In the genomic region with DNA sequence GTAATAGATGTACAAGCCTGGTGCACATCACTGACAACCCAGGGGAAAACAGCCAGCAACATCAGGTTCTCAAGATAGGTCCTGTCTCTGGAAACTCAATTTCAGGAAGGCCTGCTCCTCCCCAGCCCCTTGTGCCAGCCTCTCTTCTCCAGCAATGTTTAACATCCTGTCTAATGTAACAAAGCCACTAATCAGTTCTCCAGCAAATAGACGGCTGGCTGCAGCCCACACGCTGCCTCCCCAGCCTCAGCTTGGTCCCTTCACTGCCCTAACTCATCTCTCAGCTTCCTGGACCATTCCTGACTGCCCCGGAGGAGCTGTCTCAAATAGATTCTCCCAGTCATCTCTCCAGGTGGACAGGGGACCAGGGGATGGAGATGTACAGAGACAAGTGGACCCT, we compare ENCODE assay signal across 11 cellular contexts. TPM values are rescaled to one million over a fixed set of nuclear protein-coding genes. Genes with fewer than 3 reads are reported as not detected.
DNase-seq lines count a peak whose midpoint lies in the region; TF ChIP-seq lines count a peak whose summit lies in the region.
"Had no signal": no experiment of that assay in that cellular context is flagged by ENCODE, and none has a peak within 500 bp of the region (broad histone marks: within the 10 kb centered on the region; RNA-seq: fewer than 3 reads in every experiment).

No MANE protein-coding gene starts in this region.

- peaks cover 28% of the 10 kb centered on the region for H3K79me2 ChIP-seq in trophoblast cell (ENCODE audit: control insufficient read depth, insufficient read depth, low read length, poor library complexity)

- peak overlapping the region; percentile 97 for H2BK5ac ChIP-seq in trophoblast cell (ENCODE audit: low read depth, low read length, poor library complexity)

- H4K91ac ChIP-seq in trophoblast cell (ENCODE audit: low read depth, low read length), result peak overlapping the region; percentile 98

- H2BK12ac ChIP-seq in trophoblast cell (ENCODE audit: low read length), result peak overlapping the region; percentile 62

- intact Hi-C loops in cardiac septum (cut with DNase I), result loop anchor here (5.0 kb wide), 1 partner anchor 92 kb away; a partner anchor contains a TSS
- intact Hi-C loops in esophagus muscularis mucosa (cut with DNase I), result no loop called here

- 12% methylated on average over 3 of the region's 3 CpGs for WGBS in esophagus muscularis mucosa
- WGBS in trophoblast cell (ENCODE audit: extremely low coverage, insufficient coverage, insufficient read length), result no CpG with 5 or more reads among the region's 3 CpGs

- H3K4me3 Mint-ChIP-seq in activated naive CD4-positive, alpha-beta T cell treated with anti-CD3 and anti-CD28 coated beads, Interleukin-2, amount 10 ng/mL, durations not matched to agents 7 days and 5 days, result no peak overlapping the region

- H2BK120ac ChIP-seq in trophoblast cell (ENCODE audit: insufficient read depth, low read length, poor library complexity), result peak overlapping the region; percentile 81

- H4K8ac ChIP-seq in trophoblast cell (ENCODE audit: low read depth, low read length), result peak overlapping the region; percentile 84

- peak overlapping the region; percentile 4 for H3K4me2 ChIP-seq in trophoblast cell (ENCODE audit: low read length)

- no peak overlapping the region for H3K27ac Mint-ChIP-seq in activated naive CD4-positive, alpha-beta T cell treated with anti-CD3 and anti-CD28 coated beads, Interleukin-2, amount 10 ng/mL, durations not matched to agents 7 days and 5 days
- H3K27ac Mint-ChIP-seq: activated T-helper 2 cell treated with anti-CD3 and anti-CD28 coated beads, Interferon-gamma antibody, Interleukin-2, Interleukin-4, amounts not matched to agents 10 μg/mL and 5 μg/mL and 100 μg/mL, durations not matched to agents 14 hours and 24 hours and 36 hours had no signal

- H4K12ac ChIP-seq in trophoblast cell (ENCODE audit: low read depth, low read length), result peak overlapping the region; percentile 62

- peak overlapping the region; percentile 40 for H2AFZ ChIP-seq in trophoblast cell (ENCODE audit: insufficient read depth, low read length, poor library complexity)

- H3K36me3 ChIP-seq in right atrium auricular region, result peaks cover 23% of the 10 kb centered on the region
- peaks cover 4 to 29% (median 16%) of the 10 kb centered on the region in 4 donors for H3K36me3 ChIP-seq in esophagus muscularis mucosa
- peaks cover 11 to 18% of the 10 kb centered on the region in 2 experiments for H3K36me3 ChIP-seq in trophoblast cell (ENCODE audit: control insufficient read depth in 1 of 2, insufficient read depth in 2 of 2, low read length in 2 of 2)

- H3K4ac ChIP-seq in trophoblast cell (ENCODE audit: low read depth, low read length), result peak overlapping the region; percentile 48

- no peaks in the 10 kb centered on the region for H3K9me3 Mint-ChIP-seq in activated naive CD4-positive, alpha-beta T cell treated with anti-CD3 and anti-CD28 coated beads, Interleukin-2, amount 10 ng/mL, durations not matched to agents 7 days and 5 days
- H3K9me3 Mint-ChIP-seq: activated T-helper 2 cell treated with anti-CD3 and anti-CD28 coated beads, Interferon-gamma antibody, Interleukin-2, Interleukin-4, amounts not matched to agents 10 μg/mL and 5 μg/mL and 100 μg/mL, durations not matched to agents 14 hours and 24 hours and 36 hours had no signal

- H3K9me3 ChIP-seq in right atrium auricular region (no peaks in the 10 kb centered on the region), esophagus muscularis mucosa (no peaks in the 10 kb centered on the region), trophoblast cell (ENCODE audit: insufficient read depth, low read depth, low read length) (no peaks in the 10 kb centered on the region)

- H3K9ac ChIP-seq in trophoblast cell (ENCODE audit: low read length), result no peak overlapping the region

- H3K27me3 ChIP-seq in right atrium auricular region (no peaks in the 10 kb centered on the region), esophagus muscularis mucosa (no peaks in the 10 kb centered on the region), trophoblast cell (ENCODE audit: insufficient read depth, low read length) (no peaks in the 10 kb centered on the region)

- peaks cover 52% of the 10 kb centered on the region for H3K27me3 Mint-ChIP-seq in activated naive CD4-positive, alpha-beta T cell treated with anti-CD3 and anti-CD28 coated beads, Interleukin-2, amount 10 ng/mL, durations not matched to agents 7 days and 5 days

- no peak for TF ChIP-seq EP300 in esophagus muscularis mucosa (IDR thresholded peaks at IDR 0.05)

- TF ChIP-seq POLR2A in esophagus muscularis mucosa (IDR thresholded peaks at IDR 0.05; ENCODE audit: low read depth), result no peak

- H3K14ac ChIP-seq in trophoblast cell (ENCODE audit: low read length), result peak overlapping the region; percentile 94

- H3K18ac ChIP-seq in trophoblast cell (ENCODE audit: low read length), result peak overlapping the region; percentile 77

- H3K36me3 Mint-ChIP-seq in activated naive CD4-positive, alpha-beta T cell treated with anti-CD3 and anti-CD28 coated beads, Interleukin-2, amount 10 ng/mL, durations not matched to agents 7 days and 5 days, result no peaks in the 10 kb centered on the region

- no peaks in the 10 kb centered on the region for H3K4me1 Mint-ChIP-seq in activated naive CD4-positive, alpha-beta T cell treated with anti-CD3 and anti-CD28 coated beads, Interleukin-2, amount 10 ng/mL, durations not matched to agents 7 days and 5 days

- H3K4me3 ChIP-seq in right atrium auricular region (no peak overlapping the region), esophagus muscularis mucosa (no peak overlapping the region), trophoblast cell (ENCODE audit: low read depth, low read length) (no peak overlapping the region)

- no peak overlapping the region for H3K23ac ChIP-seq in trophoblast cell (ENCODE audit: low read length)

- H3K4me1 ChIP-seq in right atrium auricular region (peaks cover 0 to 86% of the 10 kb centered on the region in 2 donors), esophagus muscularis mucosa (peaks cover 76 to 98% (median 95%) of the 10 kb centered on the region in 4 donors), trophoblast cell (ENCODE audit: control insufficient read depth in 1 of 2, insufficient read depth in 2 of 2, low read length in 2 of 2) (peaks cover 68 to 76% of the 10 kb centered on the region in 2 experiments)

- TF ChIP-seq CTCF in right atrium auricular region (IDR thresholded peaks at IDR 0.05), result no peak
- TF ChIP-seq CTCF in esophagus muscularis mucosa (IDR thresholded peaks at IDR 0.05), result no peak

- H3K79me1 ChIP-seq in trophoblast cell (ENCODE audit: low read length), result peaks cover 60% of the 10 kb centered on the region

- H3K27ac ChIP-seq in right atrium auricular region (peak overlapping the region; percentile 83 to 94), esophagus muscularis mucosa (replicated peaks in 1 of 4) (peak overlapping the region; percentile 90 to 97 (median 93)), trophoblast cell (ENCODE audit: low read depth, low read length) (peak overlapping the region; percentile 99)

- CTCF ChIA-PET in activated naive CD4-positive, alpha-beta T cell treated with anti-CD3 and anti-CD28 coated beads, Interleukin-2, amount 10 ng/mL, durations not matched to agents 7 days and 5 days (lab: Charles Lee), result interaction anchor here (0.5 kb wide), 1 partner anchor 528 kb away, joined by 3 read pairs; no protein-coding TSS in a partner anchor

- H2AK5ac ChIP-seq in trophoblast cell (ENCODE audit: low read length), result peak overlapping the region; percentile 97

- DNase-seq in right atrium auricular region (ENCODE audit: low spot score), result no peak
- no peak for DNase-seq in cardiac septum (ENCODE audit: low spot score)
- no peak for DNase-seq in esophagus muscularis mucosa (ENCODE audit: extremely low spot score)
- no peak for DNase-seq in trophoblast cell
- no peak for DNase-seq in activated naive CD4-positive, alpha-beta T cell treated with anti-CD3 and anti-CD28 coated beads, Interleukin-2, amount 10 ng/mL, durations not matched to agents 7 days and 5 days
- no peak for DNase-seq in dedifferentiated amniotic fluid mesenchymal stem cell (ENCODE audit: extremely low spot score)
- no peak for DNase-seq in NCI-H2029 treated with DMSO at 0.1 percent for 48 hours (lab: John Stamatoyannopoulos, UW)
- no peak for DNase-seq in stimulated activated CD4-positive, alpha-beta T cell treated with anti-CD3 and anti-CD28 coated beads, Interleukin-4, amount 100 ng/mL, for 1 hour
- DNase-seq: GF-D8, nucleus accumbens had no signal

RNA-seq across cellular contexts. Expression of a gene that starts 37.8 kb away (rescaled TPM):
- total RNA-seq in right atrium auricular region (100 to 1,000 TPM; 598 to 620 TPM), cardiac septum (462 TPM), esophagus muscularis mucosa (1,000 to 10,000 TPM in 1 of 4 donors, 100 to 1,000 TPM in 3; 665 to 1,629 (median 791) TPM)
- polyA plus RNA-seq in trophoblast cell (2013), result 1,657 and 1,703 TPM in 2 replicates

RNA-seq across cellular contexts. Expression of a gene that starts 37.9 kb away (rescaled TPM):
- total RNA-seq in right atrium auricular region (1 to 10 TPM in 1 of 2 donors, under 1 TPM in 1; 0.56 to 3.7 TPM), cardiac septum (3.0 TPM), esophagus muscularis mucosa (1 to 10 TPM; 2.2 to 5.4 (median 3.1) TPM)
- 1.4 and 1.7 TPM in 2 replicates for polyA plus RNA-seq in trophoblast cell (2013)
